ENCODE assay signal across 21 cellular contexts in genomic region chr4:149574973-149575372, GRCh38.
DNase-seq lines count a peak whose midpoint lies in the region; ATAC-seq, FAIRE-seq and TF ChIP-seq lines count a peak whose summit lies in the region.
"Had no signal": no experiment of that assay in that cellular context is flagged by ENCODE, and none has a peak within 500 bp of the region (broad histone marks: within the 10 kb centered on the region; RNA-seq: fewer than 3 reads in every experiment).

No MANE protein-coding gene starts in this region.

- intact Hi-C loops in GM12878 (cut with micrococcal nuclease; ENCODE audit: unreplicated experiment): no loop called here

- WGBS in SK-N-SH (ENCODE audit: low lambda C conversion rate): 3% methylated on average over 4 of the region's 4 CpGs
- 0% methylated on average over 4 of the region's 4 CpGs for WGBS in GM12878 (ENCODE audit: insufficient coverage, insufficient replicate concordance, low lambda C conversion rate, missing lambda C conversion rate)

- CTCF ChIA-PET in SK-N-SH (lab: Yijun Ruan, JAX): no interaction called here
- CTCF ChIA-PET in GM12878 (lab: Yijun Ruan, JAX): no interaction called here

- H4K20me1 ChIP-seq in SK-N-SH (ENCODE audit: insufficient read depth) (no peaks in the 10 kb centered on the region), GM12878 (ENCODE audit: control insufficient read depth, insufficient read depth) (no peaks in the 10 kb centered on the region)

- in situ Hi-C loops in GM12878 (cut with MboI): no loop called here

- H3K9ac ChIP-seq in SK-N-SH (no peak overlapping the region), GM12878 (ENCODE audit: control insufficient read depth, insufficient read depth, low read length) (no peak overlapping the region)

- no TSS peak for BruUV-seq in GM12878 (replicated peaks; lab: Mats Ljungman, UMichigan)

- POLR2A ChIA-PET in SK-N-SH (lab: Yijun Ruan, JAX) (no interaction called here), GM12878 (lab: Charles Lee) (no interaction called here)

- H2AFZ ChIP-seq in SK-N-SH (ENCODE audit: low read depth): 0 out of 2 replicates have a peak overlapping the region, but pooled peaks have one; percentile 8
- H2AFZ ChIP-seq in GM12878 (ENCODE audit: control insufficient read depth, low read depth, low read length): peak overlapping the region; percentile 17; the same call in 1 of the 2 replicates

- no peak overlapping the region for H3K27ac ChIP-seq in SK-N-SH (ENCODE audit: low read depth in 2 of 2, low read length in 1 of 2)
- no peak overlapping the region for H3K27ac ChIP-seq in GM12878 (ENCODE audit: control insufficient read depth, insufficient read depth)
- H3K27ac ChIP-seq: C4-2B had no signal

- TF ChIP-seq POLR2A in GM12878 (IDR thresholded peaks at IDR 0.05; ENCODE audit: low read depth, low read length): no peak

- peak overlapping the region; percentile 22; the same call in 1 of the 2 replicates for H3K4me2 ChIP-seq in SK-N-SH
- H3K4me2 ChIP-seq in GM12878 (ENCODE audit: control insufficient read depth, insufficient read depth): no peak overlapping the region

- RAD21 ChIA-PET in GM12878 (lab: Charles Lee; ENCODE audit: unreplicated experiment): no interaction called here

- H3K36me3 ChIP-seq in SK-N-SH (replicated peaks in 1 of 2; ENCODE audit: control insufficient read depth in 1 of 2, insufficient read depth in 2 of 2, low read length in 1 of 2): no peaks in the 10 kb centered on the region
- no peaks in the 10 kb centered on the region for H3K36me3 ChIP-seq in GM12878 (ENCODE audit: control insufficient read depth in 2 of 2, insufficient read depth in 2 of 2, low read length in 1 of 2)

- no peaks in the 10 kb centered on the region for H3F3A ChIP-seq in SK-N-SH (replicated peaks; ENCODE audit: insufficient read depth)

- TF ChIP-seq RAD21 in SK-N-SH (IDR thresholded peaks at IDR 0.05; ENCODE audit: low read length): no peak
- no peak for TF ChIP-seq RAD21 in GM12878 (IDR thresholded peaks at IDR 0.05; ENCODE audit: insufficient read depth, low read depth, low read length)

- H3K9me3 ChIP-seq in SK-N-SH (no peaks in the 10 kb centered on the region), GM12878 (replicated peaks; ENCODE audit: control insufficient read depth, insufficient read depth, low read length) (no peaks in the 10 kb centered on the region; the same call in 2 of the 3 replicates)

- H3K9me2 ChIP-seq in SK-N-SH: no peaks in the 10 kb centered on the region

- no peak for FAIRE-seq in GM12878 (lab: Jason Lieb, UNC)
- FAIRE-seq: GM19239, H1 had no signal

- H3K79me2 ChIP-seq in SK-N-SH (ENCODE audit: insufficient read depth) (no peaks in the 10 kb centered on the region), GM12878 (ENCODE audit: control insufficient read depth, insufficient read depth, low read length) (no peaks in the 10 kb centered on the region)

- TF ChIP-seq CTCF in SK-N-SH (IDR thresholded peaks at IDR 0.05) (no peak), GM12878 (IDR thresholded peaks at IDR 0.05 in 2 of 3, conservative IDR thresholded peaks at IDR 0.05 in 1 of 3; ENCODE audit: control insufficient read depth in 2 of 3, extremely low read depth in 1 of 3, insufficient read depth in 1 of 3, low read depth in 3 of 3, low read length in 3 of 3) (no peak)

- SMC1A ChIA-PET in GM12878 (lab: Charles Lee; ENCODE audit: uncharacterized antibody, unreplicated experiment): interaction anchor here (0.9 kb wide), 1 partner anchor 9 kb away, joined by 3 read pairs; no protein-coding TSS in a partner anchor

- peak overlapping the region in 1 of 2 experiments; percentile 37; a peak in 1 of 4 replicates for H3K4me3 ChIP-seq in SK-N-SH (ENCODE audit: low read depth in 2 of 2, low read length in 1 of 2)
- no peak overlapping the region for H3K4me3 ChIP-seq in GM12878

- H3K4me1 ChIP-seq in SK-N-SH (ENCODE audit: control insufficient read depth in 1 of 2, insufficient read depth in 2 of 2, low read depth in 1 of 2, low read length in 1 of 2): no peaks in the 10 kb centered on the region
- H3K4me1 ChIP-seq in GM12878 (ENCODE audit: control insufficient read depth, insufficient read depth, low read length): no peaks in the 10 kb centered on the region

- DNase-seq in SK-N-SH (no peak), GM12878 (ENCODE audit: low read depth, low spot score) (peak; percentile 28), activated T-cell treated with anti-CD3 and anti-CD28 coated beads for 4 hours (no peak), LoVo (ENCODE audit: low spot score) (no peak)
- no peak for DNase-seq in activated CD4-positive, CD25-positive, alpha-beta regulatory T cell treated with anti-CD3 and anti-CD28 coated beads, Interleukin-2, amount 50 U/mL, for 72 hours
- DNase-seq: activated CD4-positive, CD25-positive, alpha-beta regulatory T cell; activated CD8-positive, alpha-beta memory T cell treated with anti-CD3 and anti-CD28 coated beads, Interleukin-2, amount 50 U/mL, for 48 hours; effector CD4-positive, alpha-beta T cell; left ventricle myocardium superior; NCI-H2081 treated with DMSO at 0.1 percent for 48 hours; stimulated activated CD4-positive, alpha-beta T cell treated with anti-CD3 and anti-CD28 coated beads, Interleukin-12 subunit alpha, Interleukin-12 subunit beta, amount 100 ng/mL, for 4 hours; stimulated activated naive CD8-positive, alpha-beta T cell treated with anti-CD3 and anti-CD28 coated beads, Interleukin-15, amount 100 ng/mL, for 72 hours; T-helper 2 cell had no signal

- no peak for TF ChIP-seq EP300 in SK-N-SH (IDR thresholded peaks at IDR 0.05; ENCODE audit: borderline replicate concordance in 1 of 2, low read depth in 1 of 2, low read length in 1 of 2)
- peak; percentile 53 to 78; a peak in 2 of 4 replicates for TF ChIP-seq EP300 in GM12878 (IDR thresholded peaks at IDR 0.05; ENCODE audit: borderline replicate concordance in 1 of 2, control insufficient read depth in 1 of 2, low read depth in 2 of 2, low read length in 2 of 2)

- H3K27me3 ChIP-seq in SK-N-SH (ENCODE audit: insufficient read depth) (no peaks in the 10 kb centered on the region), GM12878 (replicated peaks in 1 of 2; ENCODE audit: control insufficient read depth in 2 of 2, insufficient read depth in 2 of 2, low read length in 1 of 2) (no peaks in the 10 kb centered on the region)

- ATAC-seq in SK-N-SH treated with all-trans-retinoic acid at 6 μM for 48 hours (no peak), HG03095 (IDR thresholded peaks at IDR 0.05; ENCODE audit: unreplicated experiment) (peak; percentile 78), GM12878 (peak; percentile 63), HG03460 (IDR thresholded peaks at IDR 0.05; ENCODE audit: unreplicated experiment) (no peak)
- ATAC-seq: activated naive CD4-positive, alpha-beta T cell treated with anti-CD3 and anti-CD28 coated beads, Interleukin-2, amount 50 U/mL, for 72 hours; left ventricle myocardium superior; Right ventricle myocardium inferior; stimulated activated naive CD8-positive, alpha-beta T cell treated with anti-CD3 and anti-CD28 coated beads, Interleukin-15, amount 100 ng/mL, for 72 hours had no signal

TF ChIP-seq in SK-N-SH, 30 proteins besides CTCF, POLR2A, EP300 and RAD21 (continues in another document):
- TF ChIP-seq SIN3A (IDR thresholded peaks at IDR 0.05; ENCODE audit: borderline replicate concordance, low read depth, low read length) (no peak), GATA2 (CRISPR knock-in tag; IDR thresholded peaks at IDR 0.05) (no peak), FOXM1 (IDR thresholded peaks at IDR 0.05; ENCODE audit: low read depth) (no peak)

TF ChIP-seq in SK-N-SH treated with all-trans-retinoic acid at 6 μM for 48 hours, 23 proteins besides CTCF, POLR2A, EP300 and RAD21 (continues in another document):
- TF ChIP-seq ZNF8 (CRISPR knock-in tag; IDR thresholded peaks at IDR 0.05): no peak

TF ChIP-seq in GM12878, 131 proteins besides CTCF, POLR2A, EP300 and RAD21 (continues in another document):
- TF ChIP-seq, protein P1, sequence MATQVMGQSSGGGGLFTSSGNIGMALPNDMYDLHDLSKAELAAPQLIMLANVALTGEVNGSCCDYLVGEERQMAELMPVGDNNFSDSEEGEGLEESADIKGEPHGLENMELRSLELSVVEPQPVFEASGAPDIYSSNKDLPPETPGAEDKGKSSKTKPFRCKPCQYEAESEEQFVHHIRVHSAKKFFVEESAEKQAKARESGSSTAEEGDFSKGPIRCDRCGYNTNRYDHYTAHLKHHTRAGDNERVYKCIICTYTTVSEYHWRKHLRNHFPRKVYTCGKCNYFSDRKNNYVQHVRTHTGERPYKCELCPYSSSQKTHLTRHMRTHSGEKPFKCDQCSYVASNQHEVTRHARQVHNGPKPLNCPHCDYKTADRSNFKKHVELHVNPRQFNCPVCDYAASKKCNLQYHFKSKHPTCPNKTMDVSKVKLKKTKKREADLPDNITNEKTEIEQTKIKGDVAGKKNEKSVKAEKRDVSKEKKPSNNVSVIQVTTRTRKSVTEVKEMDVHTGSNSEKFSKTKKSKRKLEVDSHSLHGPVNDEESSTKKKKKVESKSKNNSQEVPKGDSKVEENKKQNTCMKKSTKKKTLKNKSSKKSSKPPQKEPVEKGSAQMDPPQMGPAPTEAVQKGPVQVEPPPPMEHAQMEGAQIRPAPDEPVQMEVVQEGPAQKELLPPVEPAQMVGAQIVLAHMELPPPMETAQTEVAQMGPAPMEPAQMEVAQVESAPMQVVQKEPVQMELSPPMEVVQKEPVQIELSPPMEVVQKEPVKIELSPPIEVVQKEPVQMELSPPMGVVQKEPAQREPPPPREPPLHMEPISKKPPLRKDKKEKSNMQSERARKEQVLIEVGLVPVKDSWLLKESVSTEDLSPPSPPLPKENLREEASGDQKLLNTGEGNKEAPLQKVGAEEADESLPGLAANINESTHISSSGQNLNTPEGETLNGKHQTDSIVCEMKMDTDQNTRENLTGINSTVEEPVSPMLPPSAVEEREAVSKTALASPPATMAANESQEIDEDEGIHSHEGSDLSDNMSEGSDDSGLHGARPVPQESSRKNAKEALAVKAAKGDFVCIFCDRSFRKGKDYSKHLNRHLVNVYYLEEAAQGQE (IDR thresholded peaks at IDR 0.05; ENCODE audit: low read depth, low read length): no peak
- peak; percentile 90 for TF ChIP-seq MTA2 (IDR thresholded peaks at IDR 0.05; ENCODE audit: low read depth)
- no peak for TF ChIP-seq NFYA (IDR thresholded peaks at IDR 0.05; ENCODE audit: borderline replicate concordance, low read depth, low read length)
- peak; percentile 40 for TF ChIP-seq SMAD1 (IDR thresholded peaks at IDR 0.05; ENCODE audit: low read depth, partially characterized antibody)

Comparison
In these comparisons a context has a peak if more than half of its experiments do, and no peak if none do; other contexts are left out.
1. ATAC-seq: peak in HG03095 (single experiment) and GM12878 (single experiment); none in SK-N-SH treated with all-trans-retinoic acid at 6 μM for 48 hours (single experiment) and HG03460 (single experiment).
2. Of the 26 proteins assayed by ChIP-seq in both GM12878 and SK-N-SH: peak only in GM12878: CHD2, EP300, MAX and MXI1; only in SK-N-SH: none; in both: none; in neither: 22.